Comparison of ENCODE assay signal across 27 cellular contexts in the genomic region with DNA sequence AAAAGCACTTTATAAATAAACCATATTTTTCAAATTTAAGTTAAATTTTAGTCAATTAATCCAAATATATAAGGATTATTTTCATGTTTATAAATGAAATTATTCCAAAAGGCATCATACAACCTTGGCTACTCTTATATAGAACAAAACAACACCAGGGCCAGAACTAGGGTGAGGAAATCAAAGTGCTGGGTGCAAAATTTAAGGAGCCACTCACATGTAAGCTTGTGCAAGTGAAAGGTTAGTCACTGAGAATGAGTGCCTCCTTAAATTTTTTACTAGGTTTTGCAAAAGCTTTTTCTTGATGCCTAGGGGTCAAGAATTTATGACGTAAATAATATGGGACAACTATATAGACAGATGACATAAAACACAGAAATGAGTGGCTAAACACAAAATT.
"Had no signal": no experiment of that assay in that cellular context is flagged by ENCODE, and none has a peak within 500 bp of the region (broad histone marks: within the 10 kb centered on the region; RNA-seq: fewer than 3 reads in every experiment).

No MANE protein-coding gene starts in this region.

- H3K27me3 Mint-ChIP-seq: activated B cell treated with CpG ODN at 0.5 μM for 24 hours; activated CD8-positive, alpha-beta T cell treated with anti-CD3 and anti-CD28 coated beads for 36 hours; activated naive CD8-positive, alpha-beta T cell; effector memory CD8-positive, alpha-beta T cell had no signal

- H3K4me3 ChIP-seq: adrenal gland, ascending aorta, left lung, lower lobe of right lung, neural progenitor cell, spleen, suprapubic skin, tibial artery, upper lobe of right lung had no signal

- H3K27me3 ChIP-seq: adrenal gland, ascending aorta, left lung, neural progenitor cell, spleen, suprapubic skin, tibial artery, upper lobe of right lung had no signal

- H3K4me2 ChIP-seq: neural progenitor cell had no signal

- DNase-seq: activated B cell treated with CpG ODN at 0.5 μM for 24 hours; activated CD4-positive, alpha-beta T cell treated with anti-CD3 and anti-CD28 coated beads, Interleukin-2, amount 50 U/mL, for 1 hour; activated CD8-positive, alpha-beta T cell treated with anti-CD3 and anti-CD28 coated beads for 36 hours; activated effector memory CD4-positive, alpha-beta T cell treated with Interleukin-2 at 50 U/mL for 16 hours; activated naive CD4-positive, alpha-beta T cell treated with Interleukin-2 at 50 U/mL for 16 hours; activated T-cell treated with anti-CD3 and anti-CD28 coated beads, Interleukin-2, amount 50 U/mL, for 48 hours; adrenal gland; cortex of kidney; effector memory CD8-positive, alpha-beta T cell; erythroblast; kidney glomerular epithelial cell; left lung; lower lobe of right lung; mesendoderm; natural killer cell; occipital lobe; right cardiac atrium; spleen; stimulated activated naive CD4-positive, alpha-beta T cell; tibial artery; upper lobe of right lung had no signal

- ATAC-seq: activated CD8-positive, alpha-beta T cell treated with anti-CD3 and anti-CD28 coated beads for 36 hours; effector memory CD8-positive, alpha-beta T cell; left lung; lower lobe of right lung; natural killer cell; right cardiac atrium; upper lobe of right lung had no signal

- H3K4me1 ChIP-seq: adrenal gland, ascending aorta, left lung, lower lobe of right lung, neural progenitor cell, spleen, suprapubic skin, tibial artery, upper lobe of right lung had no signal

- H3K27ac ChIP-seq: adrenal gland, ascending aorta, left lung, lower lobe of right lung, neural progenitor cell, spleen, suprapubic skin, tibial artery, upper lobe of right lung had no signal

- H3K9me3 Mint-ChIP-seq: activated B cell treated with CpG ODN at 0.5 μM for 24 hours; activated CD8-positive, alpha-beta T cell treated with anti-CD3 and anti-CD28 coated beads for 36 hours; brain; effector memory CD8-positive, alpha-beta T cell; natural killer cell; neural progenitor cell had no signal

- H3K27ac Mint-ChIP-seq: activated B cell treated with CpG ODN at 0.5 μM for 24 hours; activated CD8-positive, alpha-beta T cell treated with anti-CD3 and anti-CD28 coated beads for 36 hours; activated naive CD8-positive, alpha-beta T cell; brain; natural killer cell; neural progenitor cell; T-helper 2 cell treated with Interferon-gamma antibody and Interleukin-4, amounts not matched to agents 5 μg/mL and 100 μg/mL, for 36 hours had no signal

- H3K4me3 Mint-ChIP-seq: activated B cell treated with CpG ODN at 0.5 μM for 24 hours; activated CD8-positive, alpha-beta T cell treated with anti-CD3 and anti-CD28 coated beads for 36 hours; activated naive CD8-positive, alpha-beta T cell; brain; effector memory CD8-positive, alpha-beta T cell; natural killer cell; neural progenitor cell; T-helper 2 cell treated with Interferon-gamma antibody and Interleukin-4, amounts not matched to agents 5 μg/mL and 100 μg/mL, for 36 hours had no signal

- H2AFZ ChIP-seq: neural progenitor cell had no signal

- H3K4me1 Mint-ChIP-seq: activated B cell treated with CpG ODN at 0.5 μM for 24 hours, brain, neural progenitor cell had no signal
